ENCODE assay signal across 10 cellular contexts in the genomic region with DNA sequence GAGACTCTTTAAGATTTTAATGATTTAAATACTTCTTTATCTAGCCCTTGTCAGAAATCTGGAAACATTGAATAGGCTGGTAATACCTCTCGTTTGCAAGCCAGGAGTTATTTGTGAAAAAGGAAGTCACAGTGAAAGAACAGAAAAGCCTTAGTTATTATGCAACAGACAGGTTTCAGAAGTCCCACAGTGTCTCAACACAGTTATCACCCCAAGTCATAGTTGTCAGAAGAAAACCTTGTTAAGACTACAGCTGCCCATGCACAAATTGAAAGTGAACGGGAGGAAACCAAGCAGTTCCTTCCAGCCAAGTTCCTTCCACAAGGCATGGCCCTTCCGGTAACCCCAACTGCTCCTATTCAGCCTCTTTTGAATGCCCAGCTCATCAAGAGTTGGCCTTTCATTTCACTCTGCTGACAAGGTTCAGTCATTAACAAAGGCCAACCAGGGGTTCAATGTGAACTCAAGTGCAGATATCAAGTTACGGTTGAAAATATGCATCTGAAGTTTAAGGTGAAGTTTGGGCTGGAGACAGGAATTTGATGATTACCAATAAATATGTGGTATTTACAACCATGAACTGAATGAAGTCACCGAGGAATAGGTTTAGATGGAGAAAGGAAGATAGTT. TPM values are rescaled to one million over a fixed set of nuclear protein-coding genes. Genes with fewer than 3 reads are reported as not detected.
DNase-seq lines count a peak whose midpoint lies in the region; ATAC-seq and TF ChIP-seq lines count a peak whose summit lies in the region.
"Had no signal": no experiment of that assay in that cellular context is flagged by ENCODE, and none has a peak within 500 bp of the region (broad histone marks: within the 10 kb centered on the region; RNA-seq: fewer than 3 reads in every experiment).

No MANE protein-coding gene starts in this region.

- in situ Hi-C loops in KBM-7 (cut with MboI; ENCODE audit: low pct_unique_long_range_greater_than_20kb, low sequenced_read_pairs) (no loop called here), ACHN (cut with HindIII; ENCODE audit: low pct_ligation_motif_present, low pct_unique_long_range_greater_than_20kb, low sequenced_read_pairs) (no loop called here)

- peaks cover 17% of the 10 kb centered on the region for H3K36me3 Mint-ChIP-seq in natural killer cell treated with Interleukin-12 subunit alpha and Interleukin-12 subunit beta and Interleukin-15 and Interleukin-18, amount 100 ng/mL, for 72 hours

- peaks cover 2 to 5% of the 10 kb centered on the region in 2 donors for H3K27me3 Mint-ChIP-seq in natural killer cell treated with Interleukin-12 subunit alpha and Interleukin-12 subunit beta and Interleukin-15 and Interleukin-18, amount 100 ng/mL, for 72 hours

- TF ChIP-seq EP300 in suprapubic skin (IDR thresholded peaks at IDR 0.05) = no peak

- H3K4me1 Mint-ChIP-seq in natural killer cell treated with Interleukin-12 subunit alpha and Interleukin-12 subunit beta and Interleukin-15 and Interleukin-18, amount 100 ng/mL, for 72 hours (ENCODE audit: low read depth in 2 of 2) = peaks cover 28 to 32% of the 10 kb centered on the region in 2 donors

- peak; percentile 96 for ATAC-seq in GM19023 (IDR thresholded peaks at IDR 0.05; ENCODE audit: unreplicated experiment)
- peak; percentile 94 for ATAC-seq in HG02588 (IDR thresholded peaks at IDR 0.05; ENCODE audit: unreplicated experiment)
- peak; percentile 94 to 97 for ATAC-seq in natural killer cell treated with Interleukin-12 subunit alpha and Interleukin-12 subunit beta and Interleukin-15 and Interleukin-18, amount 100 ng/mL, for 72 hours
- ATAC-seq in PC-3 = no peak

- POLR2A ChIA-PET in PC-3 (lab: Charles Lee; ENCODE audit: unreplicated experiment) = no interaction called here

- H3K4me2 ChIP-seq in PC-3 (ENCODE audit: low read length) = no peak overlapping the region

- no peak overlapping the region for H3K4me3 Mint-ChIP-seq in natural killer cell treated with Interleukin-12 subunit alpha and Interleukin-12 subunit beta and Interleukin-15 and Interleukin-18, amount 100 ng/mL, for 72 hours

- H3K9me2 ChIP-seq in PC-3 (replicated peaks; ENCODE audit: low read length) = no peaks in the 10 kb centered on the region

- no peaks in the 10 kb centered on the region for H3K79me2 ChIP-seq in PC-3 (ENCODE audit: low read length)
- H3K79me2 ChIP-seq: parathyroid adenoma had no signal

- CTCF ChIA-PET in PC-3 (lab: Charles Lee) = no interaction called here

- TF ChIP-seq POLR2A in suprapubic skin (IDR thresholded peaks at IDR 0.05) = no peak

- no peaks in the 10 kb centered on the region for H3F3A ChIP-seq in PC-3 (ENCODE audit: low read length, unreplicated experiment)

- H3K4me3 ChIP-seq in PC-3 (ENCODE audit: low read length) (no peak overlapping the region), suprapubic skin (no peak overlapping the region)
- H3K4me3 ChIP-seq: stomach had no signal

- no peak overlapping the region for H3K9ac ChIP-seq in PC-3 (ENCODE audit: low read length)
- H3K9ac ChIP-seq: parathyroid adenoma had no signal

- H3K9me3 ChIP-seq in PC-3 (ENCODE audit: low read length) (no peaks in the 10 kb centered on the region), suprapubic skin (no peaks in the 10 kb centered on the region)
- H3K9me3 ChIP-seq: stomach had no signal

- intact Hi-C loops in PC-3 (cut with micrococcal nuclease) = no loop called here

- WGBS in suprapubic skin = 83% methylated on average over 5 of the region's 5 CpGs

- TF ChIP-seq CTCF in PC-3 (conservative IDR thresholded peaks at IDR 0.05; ENCODE audit: low read depth, low read length) (no peak), suprapubic skin (IDR thresholded peaks at IDR 0.05) (no peak)

- H3K27me3 ChIP-seq in PC-3 (ENCODE audit: low read length) (no peaks in the 10 kb centered on the region), suprapubic skin (no peaks in the 10 kb centered on the region)
- H3K27me3 ChIP-seq: stomach had no signal

- H3K36me3 ChIP-seq in PC-3 (ENCODE audit: low read depth, low read length) = no peaks in the 10 kb centered on the region
- peaks cover 3% of the 10 kb centered on the region for H3K36me3 ChIP-seq in suprapubic skin

- no peaks in the 10 kb centered on the region for H3K4me1 ChIP-seq in PC-3 (ENCODE audit: insufficient read depth, low read length)
- peaks cover 4% of the 10 kb centered on the region for H3K4me1 ChIP-seq in suprapubic skin

- no peak overlapping the region for H2AFZ ChIP-seq in PC-3 (ENCODE audit: low read length)
- H2AFZ ChIP-seq: parathyroid adenoma had no signal

- peak; percentile 51 for DNase-seq in KBM-7
- DNase-seq in natural killer cell treated with Interleukin-12 subunit alpha and Interleukin-12 subunit beta and Interleukin-15 and Interleukin-18, amount 100 ng/mL, for 72 hours (ENCODE audit: low spot score) = peak; percentile 79
- no peak for DNase-seq in ACHN
- DNase-seq in PC-3 = no peak
- no peak for DNase-seq in suprapubic skin (ENCODE audit: low spot score in 2 of 2)
- DNase-seq: activated effector memory CD4-positive, alpha-beta T cell treated with Interleukin-2 at 50 U/mL for 16 hours; stomach had no signal

- H3K9me3 Mint-ChIP-seq in natural killer cell treated with Interleukin-12 subunit alpha and Interleukin-12 subunit beta and Interleukin-15 and Interleukin-18, amount 100 ng/mL, for 72 hours = no peaks in the 10 kb centered on the region

- no peak overlapping the region for H3K27ac Mint-ChIP-seq in natural killer cell treated with Interleukin-12 subunit alpha and Interleukin-12 subunit beta and Interleukin-15 and Interleukin-18, amount 100 ng/mL, for 72 hours

- H4K20me1 ChIP-seq in PC-3 (ENCODE audit: low read length) = no peaks in the 10 kb centered on the region

- BruUV-seq in PC-3 (replicated peaks; lab: Mats Ljungman, UMichigan) = no TSS peak

- H3K27ac ChIP-seq in PC-3 (ENCODE audit: low read length) (no peak overlapping the region), suprapubic skin (no peak overlapping the region)
- H3K27ac ChIP-seq: parathyroid adenoma had no signal

RNA-seq across cellular contexts. Expression of gene ALPK1, which starts 15.6 kb away (rescaled TPM):
- total RNA-seq in natural killer cell treated with Interleukin-12 subunit alpha and Interleukin-12 subunit beta and Interleukin-15 and Interleukin-18, amount 100 ng/mL, for 72 hours = 10 to 100 TPM; 33.3 to 49.5 TPM
- total RNA-seq in PC-3 (2014; rRNA removed) (4.2 and 4.3 TPM in 2 replicates), suprapubic skin (10 to 100 TPM; 15.7 to 87.2 (median 24.2) TPM)

RNA-seq across cellular contexts. Expression of gene TIFA, which starts 27.0 kb away (rescaled TPM):
- 100 to 1,000 TPM in 1 of 2 donors, 10 to 100 TPM in 1; 64.5 to 101 TPM for total RNA-seq in natural killer cell treated with Interleukin-12 subunit alpha and Interleukin-12 subunit beta and Interleukin-15 and Interleukin-18, amount 100 ng/mL, for 72 hours
- total RNA-seq in PC-3 (2014; rRNA removed) = 9.4 and 12.5 TPM in 2 replicates
- 10 to 100 TPM in 3 of 4 donors, 1 to 10 TPM in 1; 9.5 to 16.2 (median 12.4) TPM for total RNA-seq in suprapubic skin

Comparison
In these comparisons a context has a peak if more than half of its experiments do, and no peak if none do; other contexts are left out.
1. DNase-seq: peak in KBM-7 (single experiment) and natural killer cell treated with Interleukin-12 subunit alpha and Interleukin-12 subunit beta and Interleukin-15 and Interleukin-18, amount 100 ng/mL, for 72 hours (single experiment); none in ACHN (single experiment), PC-3 (single experiment) and suprapubic skin (0 of 2).